8 cellular contexts compared by ENCODE assay signal in the genomic region with DNA sequence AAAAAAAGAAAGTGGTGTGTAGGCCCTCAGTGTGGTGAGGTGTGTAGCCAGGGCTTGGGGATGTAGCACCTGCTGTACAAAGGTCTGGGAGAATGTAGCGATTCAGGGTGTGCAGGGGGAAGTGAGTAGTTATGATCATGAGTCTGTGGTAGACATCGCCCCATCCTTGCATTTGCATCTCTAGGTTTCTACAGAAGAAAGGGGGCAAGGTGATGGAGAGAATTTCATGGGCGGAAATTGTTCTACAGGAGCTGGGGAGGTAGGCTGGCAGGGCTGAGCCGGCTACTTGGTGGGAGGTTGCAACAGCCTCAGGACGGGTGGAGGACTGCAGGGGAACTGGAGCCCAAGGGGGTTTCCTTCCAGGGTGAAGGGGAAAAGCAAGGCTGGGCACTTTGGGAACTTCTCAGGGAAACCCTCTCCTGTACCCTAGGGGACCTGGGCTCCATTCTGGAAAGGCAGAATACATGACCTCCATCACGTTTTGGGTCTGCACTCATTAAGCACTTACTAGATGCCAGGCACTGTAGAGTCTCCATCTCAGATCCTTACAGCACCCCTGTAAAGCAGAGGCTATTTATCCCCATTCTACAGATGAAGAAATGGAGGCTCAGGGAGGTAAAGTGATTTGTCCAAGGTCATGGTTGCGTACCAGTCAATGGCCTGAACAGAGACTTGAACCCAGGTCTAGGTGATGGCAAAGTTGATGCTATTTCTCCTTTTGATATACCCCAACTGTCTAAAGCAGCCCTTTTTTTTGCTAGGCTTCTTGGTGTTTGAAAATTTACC. TPM values are rescaled to one million over a fixed set of nuclear protein-coding genes. Genes with fewer than 3 reads are reported as not detected.
DNase-seq lines count a peak whose midpoint lies in the region; ATAC-seq, FAIRE-seq and TF ChIP-seq lines count a peak whose summit lies in the region.

No MANE protein-coding gene starts in this region.

- H3K36me3 Mint-ChIP-seq in activated CD8-positive, alpha-beta memory T cell treated with anti-CD3 and anti-CD28 coated beads, Interleukin-2, amount 10 ng/mL, durations not matched to agents 7 days and 5 days, result peaks cover 11% of the 10 kb centered on the region
- peaks cover 29% of the 10 kb centered on the region for H3K36me3 Mint-ChIP-seq in activated CD8-positive, alpha-beta T cell treated with anti-CD3 and anti-CD28 coated beads for 36 hours (ENCODE audit: low read depth)

- H3K4me3 Mint-ChIP-seq in activated CD8-positive, alpha-beta memory T cell treated with anti-CD3 and anti-CD28 coated beads, Interleukin-2, amount 10 ng/mL, durations not matched to agents 7 days and 5 days, result no peak overlapping the region
- no peak overlapping the region for H3K4me3 Mint-ChIP-seq in activated CD8-positive, alpha-beta T cell treated with anti-CD3 and anti-CD28 coated beads for 36 hours

- ATAC-seq in activated CD8-positive, alpha-beta memory T cell treated with anti-CD3 and anti-CD28 coated beads, Interleukin-2, amount 10 ng/mL, durations not matched to agents 7 days and 5 days, result no peak
- peak; percentile 67 for ATAC-seq in HG02884 (IDR thresholded peaks at IDR 0.05; ENCODE audit: unreplicated experiment)
- ATAC-seq in activated CD8-positive, alpha-beta T cell treated with anti-CD3 and anti-CD28 coated beads for 36 hours, result peak; percentile 52
- ATAC-seq in stimulated activated naive CD8-positive, alpha-beta T cell treated with anti-CD3 and anti-CD28 coated beads, Interleukin-15, Interleukin-2, amounts not matched to agents 100 U/mL and 50 U/mL, for 24 hours, result peak; percentile 48

- peaks cover 92% of the 10 kb centered on the region for H3K4me1 Mint-ChIP-seq in activated CD8-positive, alpha-beta memory T cell treated with anti-CD3 and anti-CD28 coated beads, Interleukin-2, amount 10 ng/mL, durations not matched to agents 7 days and 5 days
- H3K4me1 Mint-ChIP-seq in activated CD8-positive, alpha-beta T cell treated with anti-CD3 and anti-CD28 coated beads for 36 hours (ENCODE audit: low read depth), result peaks cover 89% of the 10 kb centered on the region

- CTCF ChIA-PET in activated CD8-positive, alpha-beta memory T cell treated with anti-CD3 and anti-CD28 coated beads, Interleukin-2, amount 10 ng/mL, durations not matched to agents 7 days and 5 days (lab: Charles Lee), result interaction anchor here (2.9 to 6.3 kb wide), 5 partner anchors 8 to 27 kb away, joined by 16 to 50 read pairs (median 33); no protein-coding TSS in a partner anchor
- CTCF ChIA-PET in activated CD8-positive, alpha-beta T cell treated with anti-CD3 and anti-CD28 coated beads for 36 hours (lab: Charles Lee), result interaction anchor here (1.0 to 2.9 kb wide), 5 partner anchors 9 to 57 kb away, joined by 3 to 13 read pairs (median 3); no protein-coding TSS in a partner anchor

- no peak for FAIRE-seq in HTR-8/SVneo (lab: Jason Lieb, UNC)

- intact Hi-C loops in activated CD8-positive, alpha-beta T cell treated with anti-CD3 and anti-CD28 coated beads for 36 hours (cut with micrococcal nuclease), result no loop called here

- no peaks in the 10 kb centered on the region for H3K9me3 Mint-ChIP-seq in activated CD8-positive, alpha-beta memory T cell treated with anti-CD3 and anti-CD28 coated beads, Interleukin-2, amount 10 ng/mL, durations not matched to agents 7 days and 5 days (ENCODE audit: low read depth)
- peaks cover 20% of the 10 kb centered on the region for H3K9me3 Mint-ChIP-seq in activated CD8-positive, alpha-beta T cell treated with anti-CD3 and anti-CD28 coated beads for 36 hours

- no peak for TF ChIP-seq CTCF in activated CD8-positive, alpha-beta T cell treated with anti-CD3 and anti-CD28 coated beads for 36 hours (IDR thresholded peaks at IDR 0.05)

- peak overlapping the region; percentile 99 for H3K27ac Mint-ChIP-seq in activated CD8-positive, alpha-beta memory T cell treated with anti-CD3 and anti-CD28 coated beads, Interleukin-2, amount 10 ng/mL, durations not matched to agents 7 days and 5 days
- H3K27ac Mint-ChIP-seq in activated CD8-positive, alpha-beta T cell treated with anti-CD3 and anti-CD28 coated beads for 36 hours, result peak overlapping the region; percentile 93

- POLR2A ChIA-PET in activated CD8-positive, alpha-beta T cell treated with anti-CD3 and anti-CD28 coated beads for 36 hours (lab: Charles Lee), result interaction anchor here (0.9 to 4.6 kb wide), 7 partner anchors 11 to 244 kb away, joined by 3 to 24 read pairs (median 4); partner anchors contain the start of gene TNFRSF1B

- H3K27me3 Mint-ChIP-seq in activated CD8-positive, alpha-beta memory T cell treated with anti-CD3 and anti-CD28 coated beads, Interleukin-2, amount 10 ng/mL, durations not matched to agents 7 days and 5 days, result no peaks in the 10 kb centered on the region
- H3K27me3 Mint-ChIP-seq in activated CD8-positive, alpha-beta T cell treated with anti-CD3 and anti-CD28 coated beads for 36 hours, result no peaks in the 10 kb centered on the region

- DNase-seq in activated CD8-positive, alpha-beta memory T cell treated with anti-CD3 and anti-CD28 coated beads, Interleukin-2, amount 10 ng/mL, durations not matched to agents 7 days and 5 days, result no peak
- DNase-seq in activated CD8-positive, alpha-beta memory T cell treated with anti-CD3 and anti-CD28 coated beads, Interleukin-2, amount 50 U/mL, for 48 hours, result no peak
- DNase-seq in activated CD8-positive, alpha-beta T cell treated with anti-CD3 and anti-CD28 coated beads for 36 hours, result peak; percentile 40
- no peak for DNase-seq in stimulated activated naive CD8-positive, alpha-beta T cell treated with anti-CD3 and anti-CD28 coated beads, Interleukin-15, Interleukin-2, amounts not matched to agents 100 U/mL and 50 U/mL, for 24 hours
- no peak for DNase-seq in activated gamma-delta T cell treated with Interleukin-2 at 50 U/mL for 16 hours
- no peak for DNase-seq in HTR-8/SVneo (ENCODE audit: insufficient read length, low spot score)
- no peak for DNase-seq in NCI-H345 (lab: John Stamatoyannopoulos, UW)

RNA-seq across cellular contexts. Expression of gene TNFRSF1B, which starts 14.5 kb away (rescaled TPM):
- total RNA-seq in activated CD8-positive, alpha-beta memory T cell treated with anti-CD3 and anti-CD28 coated beads, Interleukin-2, amount 10 ng/mL, durations not matched to agents 7 days and 5 days, result 100 to 1,000 TPM; 294 to 370 TPM
- total RNA-seq in activated CD8-positive, alpha-beta T cell treated with anti-CD3 and anti-CD28 coated beads for 36 hours, result 100 to 1,000 TPM; 173 to 191 TPM
